In the genomic region with DNA sequence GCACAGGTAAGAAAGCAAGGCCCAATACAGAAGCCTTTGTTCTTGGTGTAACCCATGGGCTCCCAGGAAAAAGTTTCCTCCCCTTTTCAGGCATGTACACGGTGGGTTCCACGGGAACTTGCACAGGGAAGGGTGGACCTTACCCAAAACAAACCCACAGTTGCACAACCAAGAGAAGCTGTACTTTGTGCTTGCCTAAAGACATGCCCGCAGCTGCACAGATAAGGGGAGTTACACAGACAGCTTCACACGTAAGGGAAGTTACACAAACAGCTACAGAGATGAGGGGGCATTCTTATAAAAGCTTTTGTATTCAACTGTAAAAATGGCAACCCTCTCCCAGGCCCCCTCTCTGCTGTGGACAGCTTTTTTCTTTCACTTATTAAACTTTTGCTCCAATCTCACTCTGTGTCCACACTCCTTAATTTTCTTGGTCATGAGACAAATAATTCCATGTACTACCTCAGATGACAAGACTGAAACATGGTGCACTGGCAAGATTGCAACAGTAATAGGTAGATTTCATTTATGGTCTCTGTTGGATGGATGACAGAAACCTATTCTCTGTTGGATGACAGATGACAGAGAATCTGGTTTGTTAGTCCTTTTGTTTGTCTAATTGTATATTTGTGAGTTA, we compare ENCODE assay signal across 1 cellular context.
TF ChIP-seq lines count a peak whose summit lies in the region.

No MANE protein-coding gene starts in this region.

TF ChIP-seq in HepG2, 621 proteins besides CTCF, POLR2A, EP300 and RAD21 (continued from another document and continues in another):
- TF ChIP-seq, protein P1, sequence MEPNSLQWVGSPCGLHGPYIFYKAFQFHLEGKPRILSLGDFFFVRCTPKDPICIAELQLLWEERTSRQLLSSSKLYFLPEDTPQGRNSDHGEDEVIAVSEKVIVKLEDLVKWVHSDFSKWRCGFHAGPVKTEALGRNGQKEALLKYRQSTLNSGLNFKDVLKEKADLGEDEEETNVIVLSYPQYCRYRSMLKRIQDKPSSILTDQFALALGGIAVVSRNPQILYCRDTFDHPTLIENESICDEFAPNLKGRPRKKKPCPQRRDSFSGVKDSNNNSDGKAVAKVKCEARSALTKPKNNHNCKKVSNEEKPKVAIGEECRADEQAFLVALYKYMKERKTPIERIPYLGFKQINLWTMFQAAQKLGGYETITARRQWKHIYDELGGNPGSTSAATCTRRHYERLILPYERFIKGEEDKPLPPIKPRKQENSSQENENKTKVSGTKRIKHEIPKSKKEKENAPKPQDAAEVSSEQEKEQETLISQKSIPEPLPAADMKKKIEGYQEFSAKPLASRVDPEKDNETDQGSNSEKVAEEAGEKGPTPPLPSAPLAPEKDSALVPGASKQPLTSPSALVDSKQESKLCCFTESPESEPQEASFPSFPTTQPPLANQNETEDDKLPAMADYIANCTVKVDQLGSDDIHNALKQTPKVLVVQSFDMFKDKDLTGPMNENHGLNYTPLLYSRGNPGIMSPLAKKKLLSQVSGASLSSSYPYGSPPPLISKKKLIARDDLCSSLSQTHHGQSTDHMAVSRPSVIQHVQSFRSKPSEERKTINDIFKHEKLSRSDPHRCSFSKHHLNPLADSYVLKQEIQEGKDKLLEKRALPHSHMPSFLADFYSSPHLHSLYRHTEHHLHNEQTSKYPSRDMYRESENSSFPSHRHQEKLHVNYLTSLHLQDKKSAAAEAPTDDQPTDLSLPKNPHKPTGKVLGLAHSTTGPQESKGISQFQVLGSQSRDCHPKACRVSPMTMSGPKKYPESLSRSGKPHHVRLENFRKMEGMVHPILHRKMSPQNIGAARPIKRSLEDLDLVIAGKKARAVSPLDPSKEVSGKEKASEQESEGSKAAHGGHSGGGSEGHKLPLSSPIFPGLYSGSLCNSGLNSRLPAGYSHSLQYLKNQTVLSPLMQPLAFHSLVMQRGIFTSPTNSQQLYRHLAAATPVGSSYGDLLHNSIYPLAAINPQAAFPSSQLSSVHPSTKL (CRISPR knock-in tag; IDR thresholded peaks at IDR 0.05), result peak; percentile 92
- TF ChIP-seq ISL2 (CRISPR knock-in tag; IDR thresholded peaks at IDR 0.05), result peak; percentile 66; the same call in 1 of the 2 replicates
- TF ChIP-seq HOXA7 (CRISPR knock-in tag; IDR thresholded peaks at IDR 0.05), result no peak
- TF ChIP-seq ZNF781 (CRISPR knock-in tag; IDR thresholded peaks at IDR 0.05; ENCODE audit: borderline replicate concordance, not compliant biosample characterization), result no peak
- TF ChIP-seq ZNF138 (CRISPR knock-in tag; IDR thresholded peaks at IDR 0.05; ENCODE audit: low read depth), result no peak
- no peak for TF ChIP-seq PHF20 (CRISPR knock-in tag; IDR thresholded peaks at IDR 0.05)
- no peak for TF ChIP-seq FOXO4 (CRISPR knock-in tag; conservative IDR thresholded peaks at IDR 0.05)
- TF ChIP-seq MIXL1 (CRISPR knock-in tag; IDR thresholded peaks at IDR 0.05), result peak; percentile 85; the same call in 1 of the 2 replicates
- TF ChIP-seq ZNF317 (CRISPR knock-in tag; IDR thresholded peaks at IDR 0.05), result no peak
- TF ChIP-seq ZBTB33 (CRISPR knock-in tag; IDR thresholded peaks at IDR 0.05), result peak; percentile 39; the same call in 1 of the 2 replicates
- 0 out of 2 replicates have a peak, but pooled peaks have one; percentile 25 for TF ChIP-seq ATF1 (CRISPR knock-in tag; IDR thresholded peaks at IDR 0.05)
- no peak for TF ChIP-seq ZNF496 (CRISPR knock-in tag; IDR thresholded peaks at IDR 0.05; ENCODE audit: insufficient replicate concordance)
- no peak for TF ChIP-seq CSRNP1 (CRISPR knock-in tag; IDR thresholded peaks at IDR 0.05)
- TF ChIP-seq ZNF337 (CRISPR knock-in tag; IDR thresholded peaks at IDR 0.05; ENCODE audit: borderline replicate concordance, low read depth), result no peak
- no peak for TF ChIP-seq THAP8 (CRISPR knock-in tag; IDR thresholded peaks at IDR 0.05; ENCODE audit: borderline replicate concordance)
- TF ChIP-seq, protein P2, sequence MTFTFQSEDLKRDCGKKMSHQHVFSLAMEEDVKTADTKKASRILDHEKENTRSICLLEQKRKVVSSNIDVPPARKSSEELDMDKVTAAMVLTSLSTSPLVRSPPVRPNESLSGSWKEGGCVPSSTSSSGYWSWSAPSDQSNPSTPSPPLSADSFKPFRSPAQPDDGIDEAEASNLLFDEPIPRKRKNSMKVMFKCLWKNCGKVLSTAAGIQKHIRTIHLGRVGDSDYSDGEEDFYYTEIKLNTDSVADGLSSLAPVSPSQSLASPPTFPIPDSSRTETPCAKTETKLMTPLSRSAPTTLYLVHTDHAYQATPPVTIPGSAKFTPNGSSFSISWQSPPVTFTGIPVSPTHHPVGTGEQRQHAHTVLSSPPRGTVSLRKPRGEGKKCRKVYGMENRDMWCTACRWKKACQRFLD (CRISPR knock-in tag; IDR thresholded peaks at IDR 0.05; ENCODE audit: borderline replicate concordance), result no peak
- TF ChIP-seq HMGA1 (CRISPR knock-in tag; conservative IDR thresholded peaks at IDR 0.05), result no peak
- no peak for TF ChIP-seq FOXM1 (CRISPR knock-in tag; IDR thresholded peaks at IDR 0.05)
- TF ChIP-seq SP5 (CRISPR knock-in tag; IDR thresholded peaks at IDR 0.05; ENCODE audit: borderline replicate concordance, low read depth), result 0 out of 2 replicates have a peak, but pooled peaks have one; percentile 36
- TF ChIP-seq MIER3 (CRISPR knock-in tag; IDR thresholded peaks at IDR 0.05; ENCODE audit: borderline replicate concordance), result peak; percentile 73; the same call in 1 of the 2 replicates
- TF ChIP-seq NR2F2 (IDR thresholded peaks at IDR 0.05; ENCODE audit: borderline replicate concordance, low read depth), result peak; percentile 69; the same call in 1 of the 2 replicates
- no peak for TF ChIP-seq YEATS2 (CRISPR knock-in tag; IDR thresholded peaks at IDR 0.05; ENCODE audit: borderline replicate concordance)
- TF ChIP-seq ATM (IDR thresholded peaks at IDR 0.05; ENCODE audit: borderline replicate concordance), result no peak
- TF ChIP-seq ZNF276 (CRISPR knock-in tag; IDR thresholded peaks at IDR 0.05; ENCODE audit: low read depth), result no peak
- no peak for TF ChIP-seq ZNF230 (CRISPR knock-in tag; IDR thresholded peaks at IDR 0.05)
- TF ChIP-seq NCOR1 (IDR thresholded peaks at IDR 0.05; ENCODE audit: borderline replicate concordance, low read length), result peak; percentile 86
- TF ChIP-seq ZBTB42 (CRISPR knock-in tag; IDR thresholded peaks at IDR 0.05), result no peak
- TF ChIP-seq ZNF362 (CRISPR knock-in tag; IDR thresholded peaks at IDR 0.05; ENCODE audit: borderline replicate concordance), result no peak; the same call in 1 of the 2 replicates
- TF ChIP-seq MEF2D (CRISPR knock-in tag; IDR thresholded peaks at IDR 0.05), result peak; percentile 31; the same call in 1 of the 2 replicates
- no peak for TF ChIP-seq JARID2 (CRISPR knock-in tag; IDR thresholded peaks at IDR 0.05; ENCODE audit: insufficient replicate concordance)
- TF ChIP-seq KLF6 (CRISPR knock-in tag; IDR thresholded peaks at IDR 0.05), result 0 out of 2 replicates have a peak, but pooled peaks have one; percentile 41
- peak; percentile 47 for TF ChIP-seq ZMYM3 (CRISPR knock-in tag; IDR thresholded peaks at IDR 0.05)
- no peak for TF ChIP-seq CAMTA2 (CRISPR knock-in tag; IDR thresholded peaks at IDR 0.05; ENCODE audit: borderline replicate concordance)
- TF ChIP-seq RCOR2 (CRISPR knock-in tag; IDR thresholded peaks at IDR 0.05), result peak; percentile 75; the same call in 1 of the 2 replicates
- no peak for TF ChIP-seq ZNF441 (CRISPR knock-in tag; IDR thresholded peaks at IDR 0.05; ENCODE audit: borderline replicate concordance)
- no peak for TF ChIP-seq TBL1XR1 (IDR thresholded peaks at IDR 0.05; ENCODE audit: borderline replicate concordance, low read length, partially characterized antibody)
- no peak for TF ChIP-seq NFRKB (IDR thresholded peaks at IDR 0.05)
- TF ChIP-seq ZFP41 (CRISPR knock-in tag; IDR thresholded peaks at IDR 0.05; ENCODE audit: borderline replicate concordance), result no peak
- TF ChIP-seq POGZ (CRISPR knock-in tag; IDR thresholded peaks at IDR 0.05), result peak; percentile 70
- no peak for TF ChIP-seq ZNF451 (CRISPR knock-in tag; IDR thresholded peaks at IDR 0.05)
- TF ChIP-seq, protein P3, sequence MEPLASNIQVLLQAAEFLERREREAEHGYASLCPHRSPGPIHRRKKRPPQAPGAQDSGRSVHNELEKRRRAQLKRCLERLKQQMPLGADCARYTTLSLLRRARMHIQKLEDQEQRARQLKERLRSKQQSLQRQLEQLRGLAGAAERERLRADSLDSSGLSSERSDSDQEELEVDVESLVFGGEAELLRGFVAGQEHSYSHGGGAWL (CRISPR knock-in tag; IDR thresholded peaks at IDR 0.05), result no peak
